ENCODE assay signal across 13 cellular contexts in the genomic region with DNA sequence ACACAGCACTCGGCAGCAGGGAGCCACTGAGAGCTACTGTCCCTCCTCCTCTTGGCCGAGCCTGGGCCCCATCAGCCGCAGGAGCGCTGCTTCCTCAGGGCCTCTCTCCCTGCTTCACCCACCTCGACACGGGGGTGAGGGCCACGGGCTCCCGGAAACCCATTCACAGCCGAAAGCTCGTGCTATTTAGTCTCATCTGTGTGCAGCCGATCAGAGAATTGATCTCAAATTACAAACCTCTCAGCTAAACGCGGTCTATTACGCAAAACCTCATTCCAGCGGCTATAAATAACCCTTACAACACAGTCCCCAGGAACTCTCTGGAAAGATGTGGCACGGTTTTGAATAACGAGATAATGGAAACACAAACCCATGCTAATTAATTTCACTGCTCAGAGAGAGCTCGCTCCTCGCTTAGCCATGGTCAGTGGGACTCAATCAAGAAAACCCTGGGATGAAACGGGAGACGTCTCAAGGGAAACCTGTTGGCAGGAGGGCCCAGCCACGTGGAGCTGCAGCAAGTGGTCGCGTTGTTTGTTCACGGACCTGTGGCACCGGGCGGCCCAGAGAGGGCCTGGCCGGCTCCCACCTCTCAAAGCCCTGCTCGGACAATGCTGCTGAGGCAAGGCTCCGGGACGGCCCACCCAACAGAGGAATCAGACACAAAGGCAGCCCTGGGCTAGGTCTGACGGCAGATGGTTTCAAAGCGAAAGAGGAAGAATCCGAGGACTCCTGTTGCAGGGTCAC.
DNase-seq lines count a peak whose midpoint lies in the region; ATAC-seq and TF ChIP-seq lines count a peak whose summit lies in the region.
"Had no signal": no experiment of that assay in that cellular context is flagged by ENCODE, and none has a peak within 500 bp of the region (broad histone marks: within the 10 kb centered on the region; RNA-seq: fewer than 3 reads in every experiment).

No MANE protein-coding gene starts in this region.

- no peak overlapping the region for H3K27ac Mint-ChIP-seq in CD4-positive, alpha-beta T cell
- H3K27ac Mint-ChIP-seq: activated naive CD8-positive, alpha-beta T cell treated with anti-CD3 and anti-CD28 coated beads, Interleukin-2, amount 10 ng/mL, durations not matched to agents 7 days and 5 days; T-helper 2 cell treated with Interferon-gamma antibody and Interleukin-4, amounts not matched to agents 5 μg/mL and 100 μg/mL, for 36 hours had no signal

- H3K9me3 ChIP-seq in CD4-positive, alpha-beta T cell (ENCODE audit: control insufficient read depth, low read length) = no peaks in the 10 kb centered on the region
- H3K9me3 ChIP-seq: tibial artery had no signal

- ATAC-seq in CD4-positive, alpha-beta T cell (ENCODE audit: poor library complexity) = no peak
- ATAC-seq: Panc1 had no signal

- H3K4me1 Mint-ChIP-seq in CD4-positive, alpha-beta T cell (ENCODE audit: low read depth) = no peaks in the 10 kb centered on the region
- H3K4me1 Mint-ChIP-seq: activated naive CD8-positive, alpha-beta T cell treated with anti-CD3 and anti-CD28 coated beads, Interleukin-2, amount 10 ng/mL, durations not matched to agents 7 days and 5 days had no signal

- intact Hi-C loops in CD4-positive, alpha-beta T cell (cut with DNase I, micrococcal nuclease) = no loop called here

- TF ChIP-seq CTCF in CD4-positive, alpha-beta T cell (IDR thresholded peaks at IDR 0.05) = no peak
- no peak for TF ChIP-seq CTCF in GM20000 (IDR thresholded peaks at IDR 0.05; ENCODE audit: extremely low read depth, missing control alignments)

- no peaks in the 10 kb centered on the region for H3K9me3 Mint-ChIP-seq in CD4-positive, alpha-beta T cell
- H3K9me3 Mint-ChIP-seq: activated naive CD8-positive, alpha-beta T cell treated with anti-CD3 and anti-CD28 coated beads, Interleukin-2, amount 10 ng/mL, durations not matched to agents 7 days and 5 days; T-helper 2 cell treated with Interferon-gamma antibody and Interleukin-4, amounts not matched to agents 5 μg/mL and 100 μg/mL, for 36 hours had no signal

- no peak overlapping the region for H3K27ac ChIP-seq in CD4-positive, alpha-beta T cell (ENCODE audit: low read depth, low read length)
- H3K27ac ChIP-seq: tibial artery had no signal

- H3K27me3 Mint-ChIP-seq in CD4-positive, alpha-beta T cell = peaks cover 9% of the 10 kb centered on the region

- CTCF ChIA-PET in CD4-positive, alpha-beta T cell (lab: Charles Lee) = no interaction called here

- no peaks in the 10 kb centered on the region for H3K27me3 ChIP-seq in CD4-positive, alpha-beta T cell (ENCODE audit: control insufficient read depth, insufficient read depth, low read length)

- POLR2A ChIA-PET in CD4-positive, alpha-beta T cell (lab: Charles Lee) = no interaction called here

- H3K4me3 Mint-ChIP-seq in CD4-positive, alpha-beta T cell = no peak overlapping the region
- H3K4me3 Mint-ChIP-seq: activated naive CD8-positive, alpha-beta T cell treated with anti-CD3 and anti-CD28 coated beads, Interleukin-2, amount 10 ng/mL, durations not matched to agents 7 days and 5 days; T-helper 2 cell treated with Interferon-gamma antibody and Interleukin-4, amounts not matched to agents 5 μg/mL and 100 μg/mL, for 36 hours had no signal

- no peaks in the 10 kb centered on the region for H3K36me3 Mint-ChIP-seq in CD4-positive, alpha-beta T cell (ENCODE audit: low read depth)
- H3K36me3 Mint-ChIP-seq: activated naive CD8-positive, alpha-beta T cell treated with anti-CD3 and anti-CD28 coated beads, Interleukin-2, amount 10 ng/mL, durations not matched to agents 7 days and 5 days had no signal

- DNase-seq in NOMO-1 (lab: John Stamatoyannopoulos, UW; ENCODE audit: unreplicated experiment in 2 of 2) (peak; percentile 19 to 36), NOMO-1 treated with dmso at 0.1 percent for 144 hours (lab: John Stamatoyannopoulos, UW; ENCODE audit: unreplicated experiment) (no peak), SK-N-DZ (ENCODE audit: low spot score) (peak; percentile 24), iris pigment epithelial cell (ENCODE audit: low read depth) (peak; percentile 4), GDM1 (lab: John Stamatoyannopoulos, UW) (no peak), NCI-H774 (lab: John Stamatoyannopoulos, UW) (no peak), GM20000 (ENCODE audit: low spot score) (no peak)
- no peak for DNase-seq in CD4-positive, alpha-beta T cell
- DNase-seq: activated naive CD8-positive, alpha-beta T cell treated with anti-CD3 and anti-CD28 coated beads, Interleukin-2, amount 10 ng/mL, durations not matched to agents 7 days and 5 days; NCI-H1105 treated with DMSO at 0.1 percent for 48 hours; tibial artery had no signal

Comparison
In these comparisons a context has a peak if more than half of its experiments do, and no peak if none do; other contexts are left out.
1. DNase-seq: peak in NOMO-1 (2 of 2), SK-N-DZ (single experiment) and iris pigment epithelial cell (single experiment); none in NOMO-1 treated with dmso at 0.1 percent for 144 hours (single experiment), GDM1 (single experiment), NCI-H774 (single experiment), CD4-positive, alpha-beta T cell (0 of 10) and GM20000 (single experiment).